18 cellular contexts compared by ENCODE assay signal in genomic region chr17:71741836-71742235, GRCh38.
"Had no signal": no experiment of that assay in that cellular context is flagged by ENCODE, and none has a peak within 500 bp of the region (broad histone marks: within the 10 kb centered on the region; RNA-seq: fewer than 3 reads in every experiment).

No MANE protein-coding gene starts in this region.

- FAIRE-seq: kidney had no signal

- ATAC-seq: heart left ventricle; natural killer cell treated with Interleukin-12 subunit alpha and Interleukin-12 subunit beta and Interleukin-15 and Interleukin-18, amount 100 ng/mL, for 72 hours had no signal

- H3K4me1 ChIP-seq: heart left ventricle, left ventricle myocardium inferior, spleen, upper lobe of left lung had no signal

- DNase-seq: activated CD4-positive, alpha-beta memory T cell treated with anti-CD3 and anti-CD28 coated beads for 36 hours; activated CD4-positive, alpha-beta T cell treated with anti-CD3 and anti-CD28 coated beads for 48 hours; activated naive CD4-positive, alpha-beta T cell treated with Interleukin-2 at 50 U/mL for 16 hours; activated naive CD8-positive, alpha-beta T cell treated with anti-CD3 and anti-CD28 coated beads for 36 hours; activated T-cell treated with anti-CD3 and anti-CD28 coated beads, Interleukin-2, amount 50 U/mL, for 48 hours; cortex of kidney; endodermal cell; heart left ventricle; kidney; left ventricle myocardium inferior; midbrain; spleen; stimulated activated CD4-positive, alpha-beta T cell treated with anti-CD3 and anti-CD28 coated beads, Interleukin-4, amount 100 ng/mL, for 1 hour; stimulated activated naive CD4-positive, alpha-beta T cell; upper lobe of left lung had no signal

- H3K4me3 ChIP-seq: cardiac muscle cell, heart left ventricle, left ventricle myocardium inferior, spleen, thoracic aorta, upper lobe of left lung had no signal

- H3K9me3 ChIP-seq: heart left ventricle, left ventricle myocardium inferior, spleen, thoracic aorta, upper lobe of left lung had no signal

- H3K36me3 ChIP-seq: cardiac muscle cell, heart left ventricle, left ventricle myocardium inferior, spleen, thoracic aorta, upper lobe of left lung had no signal

- H3K27me3 ChIP-seq: cardiac muscle cell, heart left ventricle, spleen, upper lobe of left lung had no signal

- H3K27ac ChIP-seq: cardiac muscle cell, heart left ventricle, left ventricle myocardium inferior, spleen, thoracic aorta, upper lobe of left lung had no signal
